ENCODE assay signal across 9 cellular contexts in genomic region chr6:113644861-113645575, GRCh38.
DNase-seq lines count a peak whose midpoint lies in the region; ATAC-seq, FAIRE-seq and TF ChIP-seq lines count a peak whose summit lies in the region.
"Had no signal": no experiment of that assay in that cellular context is flagged by ENCODE, and none has a peak within 500 bp of the region (broad histone marks: within the 10 kb centered on the region; RNA-seq: fewer than 3 reads in every experiment).

No MANE protein-coding gene starts in this region.

- no peaks in the 10 kb centered on the region; the same call in 1 of the 2 replicates for H3K27me3 ChIP-seq in IMR-90 (ENCODE audit: control insufficient read depth, insufficient read depth, low read length)
- no peaks in the 10 kb centered on the region for H3K27me3 ChIP-seq in psoas muscle (ENCODE audit: insufficient read depth in 3 of 3, low read length in 2 of 3)

- peaks cover 21% of the 10 kb centered on the region for H3K27me3 Mint-ChIP-seq in T-helper 17 cell

- dilution Hi-C loops in IMR-90 (cut with HindIII; ENCODE audit: low sequenced_read_pairs, unreplicated experiment): no loop called here

- H3K4me3 ChIP-seq in IMR-90 (ENCODE audit: insufficient read depth, low read depth, low read length) (no peak overlapping the region), psoas muscle (no peak overlapping the region)

- peak overlapping the region; percentile 35; the same call in 1 of the 2 replicates for H3K27ac ChIP-seq in IMR-90 (ENCODE audit: insufficient read depth, low read length)
- H3K27ac ChIP-seq in psoas muscle: peak overlapping the region; percentile 37

- H3K4ac ChIP-seq in IMR-90 (ENCODE audit: low read depth, low read length): peak overlapping the region; percentile 44

- H3K23ac ChIP-seq in IMR-90 (ENCODE audit: low read depth, low read length): no peak overlapping the region

- H3K9me3 ChIP-seq in IMR-90 (ENCODE audit: control insufficient read depth, insufficient read depth, low read length) (no peaks in the 10 kb centered on the region), psoas muscle (no peaks in the 10 kb centered on the region), T-helper 17 cell (ENCODE audit: control insufficient read depth, low read length, poor library complexity, severe bottlenecking) (no peaks in the 10 kb centered on the region)

- H3K27ac Mint-ChIP-seq in T-helper 17 cell: no peak overlapping the region

- H3K4me1 ChIP-seq in IMR-90 (ENCODE audit: control insufficient read depth, insufficient read depth, low read length) (peaks cover 6% of the 10 kb centered on the region), psoas muscle (peaks cover 8% of the 10 kb centered on the region)

- H4K5ac ChIP-seq in IMR-90 (ENCODE audit: low read depth, low read length): 0 out of 2 replicates have a peak overlapping the region, but pooled peaks have one; percentile 6

- H3K4me3 Mint-ChIP-seq in T-helper 17 cell: no peak overlapping the region

- FAIRE-seq in frontal cortex (lab: Jason Lieb, UNC): no peak

- TF ChIP-seq CTCF in IMR-90 (conservative IDR thresholded peaks at IDR 0.05; ENCODE audit: low read depth, low read length): no peak
- TF ChIP-seq CTCF in psoas muscle (IDR thresholded peaks at IDR 0.05): no peak

- H2AFZ ChIP-seq in IMR-90 (replicated peaks; ENCODE audit: low read length, poor library complexity): no peak overlapping the region

- DNase-seq in GM04504 (ENCODE audit: low read depth) (peak; percentile 98), IMR-90 (peak; percentile 98), dedifferentiated amniotic fluid mesenchymal stem cell (ENCODE audit: extremely low spot score) (peak; percentile 79), psoas muscle (no peak), frontal cortex (ENCODE audit: low spot score in 2 of 2) (no peak), T-helper 17 cell (no peak), NCI-H1436 treated with DMSO at 0.1 percent for 48 hours (lab: John Stamatoyannopoulos, UW) (no peak)
- DNase-seq: head of caudate nucleus had no signal

- 100% methylated on average over 4 of the region's 13 CpGs; no CpG with 5 or more reads in 1 of the 2 experiments for WGBS in IMR-90 (ENCODE audit: extremely low coverage in 2 of 2, insufficient read length in 1 of 2), 2 experiments
- WGBS in psoas muscle, 3 donors: 92 to 96% (median 93%) methylated on average over 13 of the region's 13 CpGs

- TF ChIP-seq RAD21 in IMR-90 (IDR thresholded peaks at IDR 0.05; ENCODE audit: low read length): no peak; the same call in 1 of the 2 replicates

- H3K36me3 Mint-ChIP-seq in T-helper 17 cell (ENCODE audit: low read depth): no peaks in the 10 kb centered on the region

- TF ChIP-seq POLR2A in IMR-90 (IDR thresholded peaks at IDR 0.05; ENCODE audit: low read depth, low read length): no peak

- intact Hi-C loops in IMR-90 (cut with micrococcal nuclease): loop anchor here (2.0 kb wide), 1 partner anchor 212 kb away; the partner anchor contains the start of gene MARCKS
- intact Hi-C loops in psoas muscle (cut with DNase I): no loop called here

- H2BK15ac ChIP-seq in IMR-90 (ENCODE audit: low read depth, low read length): 0 out of 3 replicates have a peak overlapping the region, but pooled peaks have one; percentile 24

- no peak overlapping the region for H2AK9ac ChIP-seq in IMR-90 (replicated peaks; ENCODE audit: low read depth, low read length, poor library complexity)

- peaks cover 4% of the 10 kb centered on the region; the same call in 1 of the 2 replicates for H3K9me1 ChIP-seq in IMR-90 (ENCODE audit: insufficient read depth, low read length)

- peak overlapping the region; percentile 54 for H4K91ac ChIP-seq in IMR-90 (ENCODE audit: insufficient read depth, low read depth, low read length)

- no peaks in the 10 kb centered on the region for H3K4me1 Mint-ChIP-seq in T-helper 17 cell

- H3K36me3 ChIP-seq in IMR-90 (ENCODE audit: control insufficient read depth, insufficient read depth, low read length) (no peaks in the 10 kb centered on the region), psoas muscle (ENCODE audit: insufficient read depth in 1 of 2, low read depth in 1 of 2) (no peaks in the 10 kb centered on the region)

- no TSS peak for BruUV-seq in IMR-90 (replicated peaks; lab: Mats Ljungman, UMichigan)

- no peaks in the 10 kb centered on the region for H3K79me1 ChIP-seq in IMR-90 (ENCODE audit: low read depth in 1 of 2, low read length in 2 of 2)

- H4K8ac ChIP-seq in IMR-90 (ENCODE audit: low read depth in 2 of 2, low read length in 2 of 2): peak overlapping the region in 1 of 2 experiments; percentile 25; a peak in 2 of 4 replicates

- H3K18ac ChIP-seq in IMR-90 (ENCODE audit: low read depth, low read length): peak overlapping the region; percentile 15

- POLR2A ChIA-PET in IMR-90 (lab: Charles Lee; ENCODE audit: unreplicated experiment): no interaction called here

- H2BK5ac ChIP-seq in IMR-90 (ENCODE audit: low read depth, low read length, poor library complexity, severe bottlenecking): peak overlapping the region; percentile 71

- H2BK120ac ChIP-seq in IMR-90 (ENCODE audit: low read depth, low read length): peak overlapping the region; percentile 45

- H3K9ac ChIP-seq in IMR-90 (ENCODE audit: low read depth, low read length): no peak overlapping the region

- in situ Hi-C loops in IMR-90 (cut with MboI; ENCODE audit: low sequenced_read_pairs): no loop called here

- H2BK20ac ChIP-seq in IMR-90 (ENCODE audit: low read depth, low read length): peak overlapping the region; percentile 52

- no peak overlapping the region for H3K4me2 ChIP-seq in IMR-90 (ENCODE audit: low read depth, low read length)

- CTCF ChIA-PET in IMR-90 (lab: Yijun Ruan, JAX): interaction anchor here (0.5 kb wide), 1 partner anchor 28 kb away, joined by 4 read pairs; no protein-coding TSS in a partner anchor

- ATAC-seq in IMR-90 (ENCODE audit: low read depth) (peak; percentile 64), psoas muscle (peak in 2 of 4 donors; percentile 5 to 8), T-helper 17 cell (no peak), GM21360 (IDR thresholded peaks at IDR 0.05; ENCODE audit: unreplicated experiment) (no peak)

- H3K56ac ChIP-seq in IMR-90 (ENCODE audit: extremely low read depth, insufficient read depth, low read length): peak overlapping the region; percentile 28; the same call in 1 of the 2 replicates

- H4K20me1 ChIP-seq in IMR-90 (ENCODE audit: insufficient read depth, low read length): peaks cover 4% of the 10 kb centered on the region; the same call in 1 of the 2 replicates

- H2AK5ac ChIP-seq in IMR-90 (ENCODE audit: low read depth, low read length): peak overlapping the region; percentile 25; the same call in 1 of the 2 replicates

- H3K14ac ChIP-seq in IMR-90 (replicated peaks; ENCODE audit: low read depth, low read length): peak overlapping the region; percentile 12; the same call in 1 of the 2 replicates

TF ChIP-seq in IMR-90, 13 proteins besides CTCF, POLR2A, EP300 and RAD21:
- TF ChIP-seq MXI1 (IDR thresholded peaks at IDR 0.05; ENCODE audit: borderline replicate concordance, low read depth, low read length) (no peak), RFX5 (IDR thresholded peaks at IDR 0.05; ENCODE audit: low read depth, low read length) (no peak), FOS (IDR thresholded peaks at IDR 0.05; ENCODE audit: low read depth, low read length) (peak; percentile 56), SMC3 (IDR thresholded peaks at IDR 0.05; ENCODE audit: low read depth, low read length) (0 out of 2 replicates have a peak, but pooled peaks have one; percentile 12), NFE2L2 (IDR thresholded peaks at IDR 0.05; ENCODE audit: low read depth, low read length) (no peak), BHLHE40 (IDR thresholded peaks at IDR 0.05; ENCODE audit: low read depth, low read length) (peak; percentile 58; the same call in 1 of the 2 replicates), CEBPB (IDR thresholded peaks at IDR 0.05; ENCODE audit: low read depth, low read length) (peak; percentile 95)
- TF ChIP-seq, protein P1, sequence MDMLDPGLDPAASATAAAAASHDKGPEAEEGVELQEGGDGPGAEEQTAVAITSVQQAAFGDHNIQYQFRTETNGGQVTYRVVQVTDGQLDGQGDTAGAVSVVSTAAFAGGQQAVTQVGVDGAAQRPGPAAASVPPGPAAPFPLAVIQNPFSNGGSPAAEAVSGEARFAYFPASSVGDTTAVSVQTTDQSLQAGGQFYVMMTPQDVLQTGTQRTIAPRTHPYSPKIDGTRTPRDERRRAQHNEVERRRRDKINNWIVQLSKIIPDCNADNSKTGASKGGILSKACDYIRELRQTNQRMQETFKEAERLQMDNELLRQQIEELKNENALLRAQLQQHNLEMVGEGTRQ (IDR thresholded peaks at IDR 0.05; ENCODE audit: low read depth, low read length): no peak
- TF ChIP-seq, protein P2, sequence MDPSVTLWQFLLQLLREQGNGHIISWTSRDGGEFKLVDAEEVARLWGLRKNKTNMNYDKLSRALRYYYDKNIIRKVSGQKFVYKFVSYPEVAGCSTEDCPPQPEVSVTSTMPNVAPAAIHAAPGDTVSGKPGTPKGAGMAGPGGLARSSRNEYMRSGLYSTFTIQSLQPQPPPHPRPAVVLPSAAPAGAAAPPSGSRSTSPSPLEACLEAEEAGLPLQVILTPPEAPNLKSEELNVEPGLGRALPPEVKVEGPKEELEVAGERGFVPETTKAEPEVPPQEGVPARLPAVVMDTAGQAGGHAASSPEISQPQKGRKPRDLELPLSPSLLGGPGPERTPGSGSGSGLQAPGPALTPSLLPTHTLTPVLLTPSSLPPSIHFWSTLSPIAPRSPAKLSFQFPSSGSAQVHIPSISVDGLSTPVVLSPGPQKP (IDR thresholded peaks at IDR 0.05; ENCODE audit: borderline replicate concordance, low read depth, low read length): no peak

Comparison
In these comparisons a context has a peak if more than half of its experiments do, and no peak if none do; other contexts are left out.
1. DNase-seq: peak in GM04504 (single experiment), IMR-90 (single experiment) and dedifferentiated amniotic fluid mesenchymal stem cell (single experiment); none in psoas muscle (0 of 2), frontal cortex (0 of 2), T-helper 17 cell (0 of 3) and NCI-H1436 treated with DMSO at 0.1 percent for 48 hours (single experiment).